1 cellular context compared by ENCODE assay signal in genomic region chr7:129184979-129185670, GRCh38.
TF ChIP-seq lines count a peak whose summit lies in the region.

No MANE protein-coding gene starts in this region.

TF ChIP-seq in H1, 55 proteins besides CTCF, POLR2A, EP300 and RAD21:
- TF ChIP-seq E2F6 (IDR thresholded peaks at IDR 0.05) = no peak
- TF ChIP-seq YY1 (IDR thresholded peaks at IDR 0.05; ENCODE audit: low read depth, low read length) = no peak
- no peak for TF ChIP-seq MAFK (IDR thresholded peaks at IDR 0.05; ENCODE audit: low read depth, low read length)
- TF ChIP-seq SP4 (IDR thresholded peaks at IDR 0.05; ENCODE audit: low read length) = no peak
- TF ChIP-seq EZH2 (IDR thresholded peaks at IDR 0.05; ENCODE audit: low read depth, low read length, severe bottlenecking) = no peak
- no peak for TF ChIP-seq GTF2F1 (IDR thresholded peaks at IDR 0.05; ENCODE audit: borderline replicate concordance, low read depth, low read length)
